In the genomic region with DNA sequence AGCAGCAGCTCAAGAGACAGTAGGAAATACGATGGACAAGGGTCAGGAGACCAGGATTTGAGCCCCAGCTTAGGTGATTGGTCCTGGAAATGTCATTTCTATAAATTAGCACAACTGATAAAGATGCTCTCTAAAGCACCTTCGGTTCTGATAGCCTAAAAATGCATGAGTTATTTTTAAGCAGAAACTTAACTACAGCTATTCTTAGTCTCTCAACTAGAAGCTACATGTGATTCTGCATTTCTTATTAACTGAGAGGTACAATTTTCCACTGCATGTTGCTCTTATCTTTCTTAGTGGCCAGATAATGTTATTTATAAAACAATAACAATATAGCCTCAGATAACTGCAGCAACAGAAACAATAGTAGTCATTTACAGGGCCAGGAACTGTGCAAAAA, we compare ENCODE assay signal across 24 cellular contexts.
"Had no signal": no experiment of that assay in that cellular context is flagged by ENCODE, and none has a peak within 500 bp of the region (broad histone marks: within the 10 kb centered on the region; RNA-seq: fewer than 3 reads in every experiment).

No MANE protein-coding gene starts in this region.

- H3K27me3 Mint-ChIP-seq: activated CD4-positive, alpha-beta T cell treated with anti-CD3 and anti-CD28 coated beads, Interleukin-2, amount 10 ng/mL, durations not matched to agents 7 days and 5 days; activated CD8-positive, alpha-beta memory T cell treated with anti-CD3 and anti-CD28 coated beads, Interleukin-2, amount 10 ng/mL, durations not matched to agents 7 days and 5 days; activated naive CD4-positive, alpha-beta T cell treated with anti-CD3 and anti-CD28 coated beads, Interleukin-2, amount 10 ng/mL, durations not matched to agents 7 days and 5 days; stimulated activated naive CD8-positive, alpha-beta T cell treated with anti-CD3 and anti-CD28 coated beads, Interleukin-15, amount 100 ng/mL, for 72 hours had no signal

- DNase-seq: activated CD4-positive, alpha-beta T cell treated with anti-CD3 and anti-CD28 coated beads, Interleukin-2, amount 10 ng/mL, durations not matched to agents 7 days and 5 days; activated CD4-positive, CD25-positive, alpha-beta regulatory T cell treated with anti-CD3 and anti-CD28 coated beads, Interleukin-2, amount 50 U/mL, for 72 hours; activated CD8-positive, alpha-beta memory T cell treated with anti-CD3 and anti-CD28 coated beads, Interleukin-2, amount 10 ng/mL, durations not matched to agents 7 days and 5 days; activated CD8-positive, alpha-beta T cell treated with anti-CD3 and anti-CD28 coated beads for 36 hours; activated effector memory CD4-positive, alpha-beta T cell treated with anti-CD3 and anti-CD28 coated beads, Interleukin-2, amount 50 U/mL, for 16 hours; activated naive CD4-positive, alpha-beta T cell treated with anti-CD3 and anti-CD28 coated beads, Interleukin-2, amount 10 ng/mL, durations not matched to agents 7 days and 5 days; activated T-cell treated with anti-CD3 and anti-CD28 coated beads for 4 hours; amygdala; cortex of kidney; endodermal cell; esophagus squamous epithelium; ovary; right cardiac atrium; stimulated activated CD4-positive, alpha-beta T cell treated with anti-CD3 and anti-CD28 coated beads, Interleukin-1b, Interleukin-23, amount 100 ng/mL, for 48 hours; stimulated activated naive CD8-positive, alpha-beta T cell treated with anti-CD3 and anti-CD28 coated beads, Interleukin-15, amount 100 ng/mL, for 72 hours; T-helper 17 cell; tibial artery had no signal

- H3K27ac Mint-ChIP-seq: activated CD4-positive, alpha-beta T cell treated with anti-CD3 and anti-CD28 coated beads, Interleukin-2, amount 10 ng/mL, durations not matched to agents 7 days and 5 days; activated CD8-positive, alpha-beta memory T cell treated with anti-CD3 and anti-CD28 coated beads, Interleukin-2, amount 10 ng/mL, durations not matched to agents 7 days and 5 days; activated CD8-positive, alpha-beta T cell treated with anti-CD3 and anti-CD28 coated beads for 36 hours; activated naive CD4-positive, alpha-beta T cell treated with anti-CD3 and anti-CD28 coated beads, Interleukin-2, amount 10 ng/mL, durations not matched to agents 7 days and 5 days; endodermal cell; mesothelial cell of epicardium; nephron; stimulated activated effector memory CD8-positive, alpha-beta T cell treated with anti-CD3 and anti-CD28 coated beads, Interleukin-12 subunit alpha, Interleukin-12 subunit beta, amount 100 ng/mL, for 72 hours; stimulated activated naive CD8-positive, alpha-beta T cell treated with anti-CD3 and anti-CD28 coated beads, Interleukin-15, amount 100 ng/mL, for 72 hours; T-helper 17 cell had no signal

- ATAC-seq: activated CD8-positive, alpha-beta memory T cell treated with anti-CD3 and anti-CD28 coated beads, Interleukin-2, amount 10 ng/mL, durations not matched to agents 7 days and 5 days; activated CD8-positive, alpha-beta T cell treated with anti-CD3 and anti-CD28 coated beads for 36 hours; gastroesophageal sphincter; stimulated activated effector memory CD8-positive, alpha-beta T cell treated with anti-CD3 and anti-CD28 coated beads, Interleukin-12 subunit alpha, Interleukin-12 subunit beta, amount 100 ng/mL, for 72 hours; stimulated activated naive CD8-positive, alpha-beta T cell treated with anti-CD3 and anti-CD28 coated beads, Interleukin-15, amount 100 ng/mL, for 72 hours; T-helper 17 cell had no signal

- H3K4me3 ChIP-seq: esophagus squamous epithelium, gastroesophageal sphincter, lung, ovary, prostate gland, tibial artery had no signal

- H3K4me1 ChIP-seq: gastroesophageal sphincter, prostate gland had no signal

- H3K27ac ChIP-seq: esophagus squamous epithelium, gastroesophageal sphincter, neutrophil, ovary, prostate gland had no signal

- H3K9me3 Mint-ChIP-seq: activated CD4-positive, alpha-beta T cell treated with anti-CD3 and anti-CD28 coated beads, Interleukin-2, amount 10 ng/mL, durations not matched to agents 7 days and 5 days; activated CD8-positive, alpha-beta T cell treated with anti-CD3 and anti-CD28 coated beads for 36 hours; activated naive CD4-positive, alpha-beta T cell treated with anti-CD3 and anti-CD28 coated beads, Interleukin-2, amount 10 ng/mL, durations not matched to agents 7 days and 5 days; endodermal cell; mesothelial cell of epicardium; nephron; stimulated activated effector memory CD8-positive, alpha-beta T cell treated with anti-CD3 and anti-CD28 coated beads, Interleukin-12 subunit alpha, Interleukin-12 subunit beta, amount 100 ng/mL, for 72 hours; stimulated activated naive CD8-positive, alpha-beta T cell treated with anti-CD3 and anti-CD28 coated beads, Interleukin-15, amount 100 ng/mL, for 72 hours had no signal

- H3K27me3 ChIP-seq: esophagus squamous epithelium, gastroesophageal sphincter, neutrophil, ovary, tibial artery had no signal

- H3K36me3 ChIP-seq: esophagus squamous epithelium, gastroesophageal sphincter, neutrophil, ovary, prostate gland, tibial artery had no signal

- H3K9me3 ChIP-seq: esophagus squamous epithelium, gastroesophageal sphincter, neutrophil, ovary, prostate gland, tibial artery had no signal

- H3K36me3 Mint-ChIP-seq: activated CD8-positive, alpha-beta memory T cell treated with anti-CD3 and anti-CD28 coated beads, Interleukin-2, amount 10 ng/mL, durations not matched to agents 7 days and 5 days; activated naive CD4-positive, alpha-beta T cell treated with anti-CD3 and anti-CD28 coated beads, Interleukin-2, amount 10 ng/mL, durations not matched to agents 7 days and 5 days; mesothelial cell of epicardium; stimulated activated effector memory CD8-positive, alpha-beta T cell treated with anti-CD3 and anti-CD28 coated beads, Interleukin-12 subunit alpha, Interleukin-12 subunit beta, amount 100 ng/mL, for 72 hours had no signal

- H3K4me3 Mint-ChIP-seq: activated CD4-positive, alpha-beta T cell treated with anti-CD3 and anti-CD28 coated beads, Interleukin-2, amount 10 ng/mL, durations not matched to agents 7 days and 5 days; activated CD8-positive, alpha-beta memory T cell treated with anti-CD3 and anti-CD28 coated beads, Interleukin-2, amount 10 ng/mL, durations not matched to agents 7 days and 5 days; activated CD8-positive, alpha-beta T cell treated with anti-CD3 and anti-CD28 coated beads for 36 hours; activated naive CD4-positive, alpha-beta T cell treated with anti-CD3 and anti-CD28 coated beads, Interleukin-2, amount 10 ng/mL, durations not matched to agents 7 days and 5 days; endodermal cell; mesothelial cell of epicardium; nephron; stimulated activated effector memory CD8-positive, alpha-beta T cell treated with anti-CD3 and anti-CD28 coated beads, Interleukin-12 subunit alpha, Interleukin-12 subunit beta, amount 100 ng/mL, for 72 hours; stimulated activated naive CD8-positive, alpha-beta T cell treated with anti-CD3 and anti-CD28 coated beads, Interleukin-15, amount 100 ng/mL, for 72 hours; T-helper 17 cell had no signal

- H3K4me1 Mint-ChIP-seq: activated CD4-positive, alpha-beta T cell treated with anti-CD3 and anti-CD28 coated beads, Interleukin-2, amount 10 ng/mL, durations not matched to agents 7 days and 5 days; activated CD8-positive, alpha-beta memory T cell treated with anti-CD3 and anti-CD28 coated beads, Interleukin-2, amount 10 ng/mL, durations not matched to agents 7 days and 5 days; activated naive CD4-positive, alpha-beta T cell treated with anti-CD3 and anti-CD28 coated beads, Interleukin-2, amount 10 ng/mL, durations not matched to agents 7 days and 5 days; nephron; stimulated activated effector memory CD8-positive, alpha-beta T cell treated with anti-CD3 and anti-CD28 coated beads, Interleukin-12 subunit alpha, Interleukin-12 subunit beta, amount 100 ng/mL, for 72 hours; stimulated activated naive CD8-positive, alpha-beta T cell treated with anti-CD3 and anti-CD28 coated beads, Interleukin-15, amount 100 ng/mL, for 72 hours; T-helper 17 cell had no signal
